In genomic region chr12:47268501-47269459, GRCh38 we compare ENCODE assay signal across 1 cellular context.
TF ChIP-seq lines count a peak whose summit lies in the region.

No MANE protein-coding gene starts in this region.

TF ChIP-seq in GM12878, 131 proteins besides CTCF, POLR2A, EP300 and RAD21 (continued from another document):
- TF ChIP-seq CUX1 (IDR thresholded peaks at IDR 0.05; ENCODE audit: insufficient replicate concordance, low read depth, low read length) (no peak), NR2C1 (IDR thresholded peaks at IDR 0.05) (no peak), E4F1 (IDR thresholded peaks at IDR 0.05; ENCODE audit: borderline replicate concordance, partially characterized antibody) (no peak), RAD51 (IDR thresholded peaks at IDR 0.05) (no peak), CEBPB (IDR thresholded peaks at IDR 0.05; ENCODE audit: borderline replicate concordance in 1 of 2, low read depth in 2 of 2, low read length in 2 of 2) (no peak), KLF5 (IDR thresholded peaks at IDR 0.05; ENCODE audit: partially characterized antibody) (no peak), SPI1 (IDR thresholded peaks at IDR 0.05; ENCODE audit: borderline replicate concordance, insufficient read depth, low read depth, low read length) (peak; percentile 63), NBN (IDR thresholded peaks at IDR 0.05) (no peak)
TF ChIP-seq in GM12878: peak in this region for 3.
